ENCODE assay signal across 8 cellular contexts in genomic region chr7:93117327-93117726, GRCh38. TPM values are rescaled to one million over a fixed set of nuclear protein-coding genes. Genes with fewer than 3 reads are reported as not detected.
A peak's percentile ranks its signal among the peaks of the same experiment; 100 is the strongest.
DNase-seq lines count a peak whose midpoint lies in the region; ATAC-seq, FAIRE-seq and TF ChIP-seq lines count a peak whose summit lies in the region.

No MANE protein-coding gene starts in this region.

- 57 to 68% methylated on average over 1 of the region's 1 CpG for WGBS in pancreas, 2 donors

- no peaks in the 10 kb centered on the region for H3K9me3 ChIP-seq in pancreas

- DNase-seq in Daoy (ENCODE audit: low read depth) (peak; percentile 4), LHCN-M2 (ENCODE audit: low read depth) (peak; percentile 14), choroid plexus epithelial cell (ENCODE audit: low read depth) (no peak), pancreas (no peak), NCI-H2227 (lab: John Stamatoyannopoulos, UW; ENCODE audit: unreplicated experiment) (no peak), omental fat pad (ENCODE audit: low spot score) (no peak), NCI-H1092 (lab: John Stamatoyannopoulos, UW) (no peak)

- no peaks in the 10 kb centered on the region for H3K36me3 ChIP-seq in pancreas

- H3K4me1 ChIP-seq in pancreas = peaks cover 0 to 9% (median 0%) of the 10 kb centered on the region in 3 donors

- intact Hi-C loops in pancreas (cut with DNase I) = no loop called here

- ATAC-seq in pancreas (peak; percentile 26 to 48 (median 33)), omental fat pad (ENCODE audit: low FRiP score) (no peak), GM19467 (IDR thresholded peaks at IDR 0.05; ENCODE audit: unreplicated experiment) (no peak)

- H3K4me3 ChIP-seq in choroid plexus epithelial cell (ENCODE audit: low read depth, low read length) (peak overlapping the region; percentile 52), pancreas (peak overlapping the region; percentile 8 to 44 (median 22))

- FAIRE-seq in pancreas (lab: Jason Lieb, UNC) = no peak

- H3K27me3 ChIP-seq in pancreas = no peaks in the 10 kb centered on the region

- peak overlapping the region in 3 of 4 donors; percentile 24 to 60 (median 59) for H3K27ac ChIP-seq in pancreas

- TF ChIP-seq CTCF in choroid plexus epithelial cell (conservative IDR thresholded peaks at IDR 0.05; ENCODE audit: low read depth, low read length) (no peak), pancreas (IDR thresholded peaks at IDR 0.05) (no peak), omental fat pad (IDR thresholded peaks at IDR 0.05) (no peak)

RNA-seq across cellular contexts. Expression of gene SAMD9, which starts 0.5 kb away (rescaled TPM):
- 13.5 and 16.9 TPM in 2 replicates for total RNA-seq in Daoy (2014; rRNA removed; shearing (Covaris generic))
- total RNA-seq in LHCN-M2 (2014; rRNA removed) (26.7 and 37.3 TPM in 2 replicates), pancreas (1 to 10 TPM in 5 of 6 donors, under 1 TPM in 1; 0.92 to 7.7 (median 2.0) TPM), omental fat pad (10 to 100 TPM in 1 of 4 donors, 1 to 10 TPM in 3; 5.5 to 17.5 (median 8.4) TPM)
- 4.4 TPM for polyA plus RNA-seq in LHCN-M2 (2012)
- 1 to 10 TPM in 1 of 2 donors, under 1 TPM in 1; 0.76 to 1.7 TPM for polyA plus RNA-seq in pancreas

RNA-seq across cellular contexts. Expression of gene SAMD9L, which starts 30.9 kb away (rescaled TPM):
- 12.5 and 13.5 TPM in 2 replicates for total RNA-seq in Daoy (2014; rRNA removed; shearing (Covaris generic))
- total RNA-seq in LHCN-M2 (2014; rRNA removed) = 18.5 and 28.4 TPM in 2 replicates
- 7.5 TPM for polyA plus RNA-seq in LHCN-M2 (2012)
- 1 to 10 TPM; 1.5 to 7.4 (median 2.1) TPM for total RNA-seq in pancreas
- polyA plus RNA-seq in pancreas = 1 to 10 TPM; 2.0 to 3.7 TPM
- total RNA-seq in omental fat pad = 10 to 100 TPM; 10.2 to 53.3 (median 14.5) TPM

Comparison
In these comparisons a context has a peak if more than half of its experiments do, and no peak if none do; other contexts are left out.
1. DNase-seq: peak in Daoy (single experiment) and LHCN-M2 (single experiment); none in choroid plexus epithelial cell (single experiment), pancreas (0 of 6), NCI-H2227 (single experiment), omental fat pad (single experiment) and NCI-H1092 (single experiment).
2. ATAC-seq: peak in pancreas (4 of 4); none in omental fat pad (single experiment) and GM19467 (single experiment).